ENCODE assay signal across 8 cellular contexts in genomic region chr14:105069887-105070759, GRCh38. TPM values are rescaled to one million over a fixed set of nuclear protein-coding genes. Genes with fewer than 3 reads are reported as not detected.
DNase-seq lines count a peak whose midpoint lies in the region; ATAC-seq and TF ChIP-seq lines count a peak whose summit lies in the region.

No MANE protein-coding gene starts in this region.

- no peak for TF ChIP-seq CTCF in omental fat pad (IDR thresholded peaks at IDR 0.05)

- peak overlapping the region; percentile 92 for H3K27ac Mint-ChIP-seq in activated T-cell treated with anti-CD3 and anti-CD28 coated beads, Interleukin-2, amount 50 U/mL, for 72 hours

- peak overlapping the region; percentile 72 to 74 for H3K4me3 Mint-ChIP-seq in activated T-cell treated with anti-CD3 and anti-CD28 coated beads, Interleukin-2, amount 50 U/mL, for 72 hours

- H3K27me3 Mint-ChIP-seq in activated T-cell treated with anti-CD3 and anti-CD28 coated beads, Interleukin-2, amount 50 U/mL, for 72 hours (ENCODE audit: low read depth), result no peaks in the 10 kb centered on the region

- peaks cover 54% of the 10 kb centered on the region for H3K4me1 Mint-ChIP-seq in activated T-cell treated with anti-CD3 and anti-CD28 coated beads, Interleukin-2, amount 50 U/mL, for 72 hours (ENCODE audit: low read depth)

- peaks cover 1 to 4% of the 10 kb centered on the region in 2 donors for H3K36me3 Mint-ChIP-seq in activated T-cell treated with anti-CD3 and anti-CD28 coated beads, Interleukin-2, amount 50 U/mL, for 72 hours (ENCODE audit: insufficient read depth in 2 of 2)

- no peaks in the 10 kb centered on the region for H3K9me3 Mint-ChIP-seq in activated T-cell treated with anti-CD3 and anti-CD28 coated beads, Interleukin-2, amount 50 U/mL, for 72 hours

- peak; percentile 63 for DNase-seq in stimulated activated naive CD4-positive, alpha-beta T cell treated with Interleukin-2 at 50 U/mL for 16 hours (lab: John Stamatoyannopoulos, UW)
- DNase-seq in stimulated activated naive CD4-positive, alpha-beta T cell (lab: John Stamatoyannopoulos, UW), result no peak
- peak; percentile 81 to 88 for DNase-seq in activated T-cell treated with anti-CD3 and anti-CD28 coated beads, Interleukin-2, amount 50 U/mL, for 72 hours
- DNase-seq in omental fat pad (ENCODE audit: low spot score) (no peak), NCI-H1105 (lab: John Stamatoyannopoulos, UW) (no peak), NCI-H1436 treated with DMSO at 0.1 percent for 48 hours (lab: John Stamatoyannopoulos, UW) (no peak), NCI-H1694 treated with DMSO at 0.1 percent for 48 hours (lab: John Stamatoyannopoulos, UW) (no peak)

- ATAC-seq in HG03097 (IDR thresholded peaks at IDR 0.05; ENCODE audit: low FRiP score, unreplicated experiment) (peak; percentile 36), omental fat pad (ENCODE audit: low FRiP score) (peak; percentile 45)
- ATAC-seq in activated T-cell treated with anti-CD3 and anti-CD28 coated beads, Interleukin-2, amount 50 U/mL, for 72 hours (replicated peaks in 1 of 2), result peak; percentile 68 to 70

RNA-seq across cellular contexts. Expression of gene GPR132, which starts 4.9 kb away (rescaled TPM):
- total RNA-seq in activated T-cell treated with anti-CD3 and anti-CD28 coated beads, Interleukin-2, amount 50 U/mL, for 72 hours, result 10 to 100 TPM; 38.2 to 49.6 TPM
- total RNA-seq in omental fat pad, result 1 to 10 TPM; 2.7 to 9.0 (median 7.6) TPM

RNA-seq across cellular contexts. Expression of gene CDCA4, which starts 49.2 kb away (rescaled TPM):
- total RNA-seq in activated T-cell treated with anti-CD3 and anti-CD28 coated beads, Interleukin-2, amount 50 U/mL, for 72 hours, result 10 to 100 TPM; 56.8 to 57.5 TPM
- 1 to 10 TPM; 5.3 to 8.0 (median 6.4) TPM for total RNA-seq in omental fat pad

Comparison
In these comparisons a context has a peak if more than half of its experiments do, and no peak if none do; other contexts are left out.
1. DNase-seq: peak in stimulated activated naive CD4-positive, alpha-beta T cell treated with Interleukin-2 at 50 U/mL for 16 hours (single experiment) and activated T-cell treated with anti-CD3 and anti-CD28 coated beads, Interleukin-2, amount 50 U/mL, for 72 hours (2 of 2); none in stimulated activated naive CD4-positive, alpha-beta T cell (0 of 6), omental fat pad (single experiment), NCI-H1105 (single experiment), NCI-H1436 treated with DMSO at 0.1 percent for 48 hours (single experiment) and NCI-H1694 treated with DMSO at 0.1 percent for 48 hours (single experiment).
2. RNA of gene CDCA4, which starts 49.2 kb away (total RNA-seq): 56.8 to 57.5 TPM in activated T-cell treated with anti-CD3 and anti-CD28 coated beads, Interleukin-2, amount 50 U/mL, for 72 hours; 5.3 to 8.0 TPM in omental fat pad; every median in the first group is over 4 times any median in the second.
3. Peak in every context shown above with its lines, with median percentiles within 50 percentile points of each other: ATAC-seq.